ENCODE assay signal across 1 cellular context in the genomic region with DNA sequence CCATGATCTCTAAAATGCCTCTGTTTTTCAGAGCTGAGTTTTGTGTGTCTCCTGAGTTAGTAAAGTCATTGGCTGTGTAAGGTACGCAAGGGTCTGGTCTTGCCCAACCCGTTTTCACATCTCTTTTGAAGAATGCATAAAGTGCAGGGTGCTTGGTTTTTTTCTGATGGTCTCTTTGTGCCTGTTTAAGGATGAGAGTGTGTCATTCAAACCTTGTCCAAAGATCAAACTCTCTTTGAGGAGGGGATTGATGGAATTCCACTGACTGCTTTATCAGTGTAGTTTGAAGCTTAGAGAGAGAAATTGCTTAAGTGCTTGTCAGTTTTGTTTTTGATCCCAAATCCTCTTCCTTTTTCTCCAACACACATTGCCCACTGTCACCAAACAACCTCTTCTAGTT.
TF ChIP-seq lines count a peak whose summit lies in the region.

No MANE protein-coding gene starts in this region.

TF ChIP-seq in HepG2, 621 proteins besides CTCF, POLR2A, EP300 and RAD21 (continued from another document and continues in another):
- TF ChIP-seq THAP11 (CRISPR knock-in tag; IDR thresholded peaks at IDR 0.05) (peak; percentile 15; the same call in 1 of the 2 replicates), TEAD3 (CRISPR knock-in tag; optimal IDR thresholded peaks at IDR 0.05; ENCODE audit: borderline replicate concordance) (peak; percentile 69), BCL6 (CRISPR knock-in tag; IDR thresholded peaks at IDR 0.05) (peak; percentile 84), ZNF362 (CRISPR knock-in tag; IDR thresholded peaks at IDR 0.05; ENCODE audit: borderline replicate concordance) (peak; percentile 88; the same call in 1 of the 2 replicates), ZFP36 (IDR thresholded peaks at IDR 0.05; ENCODE audit: borderline replicate concordance, low read depth, low read length, partially characterized antibody) (no peak), MED13 (CRISPR knock-in tag; IDR thresholded peaks at IDR 0.05) (peak; percentile 46; the same call in 1 of the 2 replicates), FOXO1 (CRISPR knock-in tag; IDR thresholded peaks at IDR 0.05) (peak; percentile 37; the same call in 1 of the 2 replicates), ARID5B (CRISPR knock-in tag; IDR thresholded peaks at IDR 0.05) (peak; percentile 73), ELF3 (CRISPR knock-in tag; IDR thresholded peaks at IDR 0.05) (peak; percentile 49; the same call in 1 of the 2 replicates), MEIS2 (CRISPR knock-in tag; IDR thresholded peaks at IDR 0.05) (peak; percentile 51; the same call in 1 of the 2 replicates), RFXANK (CRISPR knock-in tag; IDR thresholded peaks at IDR 0.05) (no peak), MATR3 (CRISPR knock-in tag; IDR thresholded peaks at IDR 0.05) (no peak), ZNF160 (CRISPR knock-in tag; IDR thresholded peaks at IDR 0.05) (no peak), ZNF790 (CRISPR knock-in tag; IDR thresholded peaks at IDR 0.05; ENCODE audit: borderline replicate concordance) (no peak), CEBPB (IDR thresholded peaks at IDR 0.05; ENCODE audit: borderline replicate concordance, low read depth, low read length) (0 out of 2 replicates have a peak, but pooled peaks have one; percentile 64), HMG20A (CRISPR knock-in tag; IDR thresholded peaks at IDR 0.05; ENCODE audit: borderline replicate concordance) (peak; percentile 67; the same call in 1 of the 2 replicates), SOX6 (IDR thresholded peaks at IDR 0.05) (no peak), SOX6 (CRISPR knock-in tag; IDR thresholded peaks at IDR 0.05) (peak; percentile 82), GFI1 (CRISPR knock-in tag; IDR thresholded peaks at IDR 0.05; ENCODE audit: borderline replicate concordance) (0 out of 2 replicates have a peak, but pooled peaks have one; percentile 34), FOSL1 (CRISPR knock-in tag; IDR thresholded peaks at IDR 0.05; ENCODE audit: borderline replicate concordance) (peak; percentile 21; the same call in 1 of the 2 replicates), SAP130 (CRISPR knock-in tag; IDR thresholded peaks at IDR 0.05; ENCODE audit: low read depth) (peak; percentile 43; the same call in 1 of the 2 replicates), RCOR2 (CRISPR knock-in tag; IDR thresholded peaks at IDR 0.05) (peak; percentile 69; the same call in 1 of the 2 replicates), KDM1A (CRISPR knock-in tag; IDR thresholded peaks at IDR 0.05) (0 out of 2 replicates have a peak, but pooled peaks have one; percentile 14), ISL2 (CRISPR knock-in tag; IDR thresholded peaks at IDR 0.05) (peak; percentile 90), KAT8 (CRISPR knock-in tag; IDR thresholded peaks at IDR 0.05) (peak; percentile 34; the same call in 1 of the 2 replicates), HMG20B (CRISPR knock-in tag; conservative IDR thresholded peaks at IDR 0.05) (0 out of 2 replicates have a peak, but pooled peaks have one; percentile 43), ZMYM4 (CRISPR knock-in tag; IDR thresholded peaks at IDR 0.05) (0 out of 2 replicates have a peak, but pooled peaks have one; percentile 15), GATAD2A (CRISPR knock-in tag; IDR thresholded peaks at IDR 0.05) (peak; percentile 79), HDAC1 (CRISPR knock-in tag; IDR thresholded peaks at IDR 0.05) (0 out of 2 replicates have a peak, but pooled peaks have one; percentile 36)
- TF ChIP-seq, protein P1, sequence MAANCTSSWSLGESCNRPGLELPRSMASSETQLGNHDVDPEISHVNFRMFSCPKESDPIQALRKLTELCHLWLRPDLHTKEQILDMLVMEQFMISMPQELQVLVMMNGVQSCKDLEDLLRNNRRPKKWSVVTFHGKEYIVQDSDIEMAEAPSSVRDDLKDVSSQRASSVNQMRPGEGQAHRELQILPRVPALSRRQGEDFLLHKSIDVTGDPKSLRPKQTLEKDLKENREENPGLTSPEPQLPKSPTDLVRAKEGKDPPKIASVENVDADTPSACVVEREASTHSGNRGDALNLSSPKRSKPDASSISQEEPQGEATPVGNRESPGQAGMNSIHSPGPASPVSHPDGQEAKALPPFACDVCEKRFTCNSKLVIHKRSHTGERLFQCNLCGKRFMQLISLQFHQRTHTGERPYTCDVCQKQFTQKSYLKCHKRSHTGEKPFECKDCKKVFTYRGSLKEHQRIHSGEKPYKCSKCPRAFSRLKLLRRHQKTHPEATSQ (CRISPR knock-in tag; IDR thresholded peaks at IDR 0.05; ENCODE audit: borderline replicate concordance): no peak
- TF ChIP-seq, protein P2, sequence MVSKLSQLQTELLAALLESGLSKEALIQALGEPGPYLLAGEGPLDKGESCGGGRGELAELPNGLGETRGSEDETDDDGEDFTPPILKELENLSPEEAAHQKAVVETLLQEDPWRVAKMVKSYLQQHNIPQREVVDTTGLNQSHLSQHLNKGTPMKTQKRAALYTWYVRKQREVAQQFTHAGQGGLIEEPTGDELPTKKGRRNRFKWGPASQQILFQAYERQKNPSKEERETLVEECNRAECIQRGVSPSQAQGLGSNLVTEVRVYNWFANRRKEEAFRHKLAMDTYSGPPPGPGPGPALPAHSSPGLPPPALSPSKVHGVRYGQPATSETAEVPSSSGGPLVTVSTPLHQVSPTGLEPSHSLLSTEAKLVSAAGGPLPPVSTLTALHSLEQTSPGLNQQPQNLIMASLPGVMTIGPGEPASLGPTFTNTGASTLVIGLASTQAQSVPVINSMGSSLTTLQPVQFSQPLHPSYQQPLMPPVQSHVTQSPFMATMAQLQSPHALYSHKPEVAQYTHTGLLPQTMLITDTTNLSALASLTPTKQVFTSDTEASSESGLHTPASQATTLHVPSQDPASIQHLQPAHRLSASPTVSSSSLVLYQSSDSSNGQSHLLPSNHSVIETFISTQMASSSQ (IDR thresholded peaks at IDR 0.05; ENCODE audit: low read depth): 0 out of 2 replicates have a peak, but pooled peaks have one; percentile 53
- TF ChIP-seq, protein P2 (CRISPR knock-in tag; IDR thresholded peaks at IDR 0.05; ENCODE audit: borderline replicate concordance): peak; percentile 71; the same call in 1 of the 2 replicates
- TF ChIP-seq, protein P3, sequence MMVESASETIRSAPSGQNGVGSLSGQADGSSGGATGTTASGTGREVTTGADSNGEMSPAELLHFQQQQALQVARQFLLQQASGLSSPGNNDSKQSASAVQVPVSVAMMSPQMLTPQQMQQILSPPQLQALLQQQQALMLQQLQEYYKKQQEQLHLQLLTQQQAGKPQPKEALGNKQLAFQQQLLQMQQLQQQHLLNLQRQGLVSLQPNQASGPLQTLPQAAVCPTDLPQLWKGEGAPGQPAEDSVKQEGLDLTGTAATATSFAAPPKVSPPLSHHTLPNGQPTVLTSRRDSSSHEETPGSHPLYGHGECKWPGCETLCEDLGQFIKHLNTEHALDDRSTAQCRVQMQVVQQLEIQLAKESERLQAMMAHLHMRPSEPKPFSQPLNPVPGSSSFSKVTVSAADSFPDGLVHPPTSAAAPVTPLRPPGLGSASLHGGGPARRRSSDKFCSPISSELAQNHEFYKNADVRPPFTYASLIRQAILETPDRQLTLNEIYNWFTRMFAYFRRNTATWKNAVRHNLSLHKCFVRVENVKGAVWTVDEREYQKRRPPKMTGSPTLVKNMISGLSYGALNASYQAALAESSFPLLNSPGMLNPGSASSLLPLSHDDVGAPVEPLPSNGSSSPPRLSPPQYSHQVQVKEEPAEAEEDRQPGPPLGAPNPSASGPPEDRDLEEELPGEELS (CRISPR knock-in tag; IDR thresholded peaks at IDR 0.05): peak; percentile 55; the same call in 1 of the 2 replicates
- TF ChIP-seq, protein P4, sequence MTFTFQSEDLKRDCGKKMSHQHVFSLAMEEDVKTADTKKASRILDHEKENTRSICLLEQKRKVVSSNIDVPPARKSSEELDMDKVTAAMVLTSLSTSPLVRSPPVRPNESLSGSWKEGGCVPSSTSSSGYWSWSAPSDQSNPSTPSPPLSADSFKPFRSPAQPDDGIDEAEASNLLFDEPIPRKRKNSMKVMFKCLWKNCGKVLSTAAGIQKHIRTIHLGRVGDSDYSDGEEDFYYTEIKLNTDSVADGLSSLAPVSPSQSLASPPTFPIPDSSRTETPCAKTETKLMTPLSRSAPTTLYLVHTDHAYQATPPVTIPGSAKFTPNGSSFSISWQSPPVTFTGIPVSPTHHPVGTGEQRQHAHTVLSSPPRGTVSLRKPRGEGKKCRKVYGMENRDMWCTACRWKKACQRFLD (CRISPR knock-in tag; IDR thresholded peaks at IDR 0.05; ENCODE audit: borderline replicate concordance): no peak
- TF ChIP-seq, protein P5, sequence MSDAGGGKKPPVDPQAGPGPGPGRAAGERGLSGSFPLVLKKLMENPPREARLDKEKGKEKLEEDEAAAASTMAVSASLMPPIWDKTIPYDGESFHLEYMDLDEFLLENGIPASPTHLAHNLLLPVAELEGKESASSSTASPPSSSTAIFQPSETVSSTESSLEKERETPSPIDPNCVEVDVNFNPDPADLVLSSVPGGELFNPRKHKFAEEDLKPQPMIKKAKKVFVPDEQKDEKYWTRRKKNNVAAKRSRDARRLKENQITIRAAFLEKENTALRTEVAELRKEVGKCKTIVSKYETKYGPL (CRISPR knock-in tag; IDR thresholded peaks at IDR 0.05): no peak
- TF ChIP-seq, protein P6, sequence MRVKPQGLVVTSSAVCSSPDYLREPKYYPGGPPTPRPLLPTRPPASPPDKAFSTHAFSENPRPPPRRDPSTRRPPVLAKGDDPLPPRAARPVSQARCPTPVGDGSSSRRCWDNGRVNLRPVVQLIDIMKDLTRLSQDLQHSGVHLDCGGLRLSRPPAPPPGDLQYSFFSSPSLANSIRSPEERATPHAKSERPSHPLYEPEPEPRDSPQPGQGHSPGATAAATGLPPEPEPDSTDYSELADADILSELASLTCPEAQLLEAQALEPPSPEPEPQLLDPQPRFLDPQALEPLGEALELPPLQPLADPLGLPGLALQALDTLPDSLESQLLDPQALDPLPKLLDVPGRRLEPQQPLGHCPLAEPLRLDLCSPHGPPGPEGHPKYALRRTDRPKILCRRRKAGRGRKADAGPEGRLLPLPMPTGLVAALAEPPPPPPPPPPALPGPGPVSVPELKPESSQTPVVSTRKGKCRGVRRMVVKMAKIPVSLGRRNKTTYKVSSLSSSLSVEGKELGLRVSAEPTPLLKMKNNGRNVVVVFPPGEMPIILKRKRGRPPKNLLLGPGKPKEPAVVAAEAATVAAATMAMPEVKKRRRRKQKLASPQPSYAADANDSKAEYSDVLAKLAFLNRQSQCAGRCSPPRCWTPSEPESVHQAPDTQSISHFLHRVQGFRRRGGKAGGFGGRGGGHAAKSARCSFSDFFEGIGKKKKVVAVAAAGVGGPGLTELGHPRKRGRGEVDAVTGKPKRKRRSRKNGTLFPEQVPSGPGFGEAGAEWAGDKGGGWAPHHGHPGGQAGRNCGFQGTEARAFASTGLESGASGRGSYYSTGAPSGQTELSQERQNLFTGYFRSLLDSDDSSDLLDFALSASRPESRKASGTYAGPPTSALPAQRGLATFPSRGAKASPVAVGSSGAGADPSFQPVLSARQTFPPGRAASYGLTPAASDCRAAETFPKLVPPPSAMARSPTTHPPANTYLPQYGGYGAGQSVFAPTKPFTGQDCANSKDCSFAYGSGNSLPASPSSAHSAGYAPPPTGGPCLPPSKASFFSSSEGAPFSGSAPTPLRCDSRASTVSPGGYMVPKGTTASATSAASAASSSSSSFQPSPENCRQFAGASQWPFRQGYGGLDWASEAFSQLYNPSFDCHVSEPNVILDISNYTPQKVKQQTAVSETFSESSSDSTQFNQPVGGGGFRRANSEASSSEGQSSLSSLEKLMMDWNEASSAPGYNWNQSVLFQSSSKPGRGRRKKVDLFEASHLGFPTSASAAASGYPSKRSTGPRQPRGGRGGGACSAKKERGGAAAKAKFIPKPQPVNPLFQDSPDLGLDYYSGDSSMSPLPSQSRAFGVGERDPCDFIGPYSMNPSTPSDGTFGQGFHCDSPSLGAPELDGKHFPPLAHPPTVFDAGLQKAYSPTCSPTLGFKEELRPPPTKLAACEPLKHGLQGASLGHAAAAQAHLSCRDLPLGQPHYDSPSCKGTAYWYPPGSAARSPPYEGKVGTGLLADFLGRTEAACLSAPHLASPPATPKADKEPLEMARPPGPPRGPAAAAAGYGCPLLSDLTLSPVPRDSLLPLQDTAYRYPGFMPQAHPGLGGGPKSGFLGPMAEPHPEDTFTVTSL (CRISPR knock-in tag; IDR thresholded peaks at IDR 0.05; ENCODE audit: borderline replicate concordance): peak; percentile 34; the same call in 1 of the 2 replicates
